14 cellular contexts compared by ENCODE assay signal in genomic region chr5:10049825-10050455, GRCh38.
A peak's percentile ranks its signal among the peaks of the same experiment; 100 is the strongest.
DNase-seq lines count a peak whose midpoint lies in the region; TF ChIP-seq lines count a peak whose summit lies in the region.
"Had no signal": no experiment of that assay in that cellular context is flagged by ENCODE, and none has a peak within 500 bp of the region (broad histone marks: within the 10 kb centered on the region; RNA-seq: fewer than 3 reads in every experiment).

No MANE protein-coding gene starts in this region.

- H3K9me3 ChIP-seq in adipocyte (ENCODE audit: control insufficient read depth, low read length), result peaks cover 8% of the 10 kb centered on the region
- H3K9me3 ChIP-seq in esophagus squamous epithelium, result peaks cover 0 to 19% (median 12%) of the 10 kb centered on the region in 3 donors

- H3K27me3 ChIP-seq in BJ (ENCODE audit: control insufficient read depth, insufficient read depth, low read length) (no peaks in the 10 kb centered on the region), adipocyte (replicated peaks; ENCODE audit: control insufficient read depth, insufficient read depth, low read length) (no peaks in the 10 kb centered on the region), esophagus squamous epithelium (no peaks in the 10 kb centered on the region)
- H3K27me3 ChIP-seq: BLaER1 treated with 17β-estradiol and CSF1 and Interleukin-3, amounts not matched to agents 10 nM and 100 nM had no signal

- intact Hi-C loops in esophagus squamous epithelium (cut with DNase I), result no loop called here

- TF ChIP-seq CTCF in BJ (IDR thresholded peaks at IDR 0.05; ENCODE audit: insufficient read depth, low read depth, low read length) (no peak), esophagus squamous epithelium (IDR thresholded peaks at IDR 0.05) (no peak)

- H3K4me1 ChIP-seq in adipocyte (ENCODE audit: control insufficient read depth, insufficient read depth, low read length) (no peaks in the 10 kb centered on the region), esophagus squamous epithelium (no peaks in the 10 kb centered on the region)
- H3K4me1 ChIP-seq: A549; BLaER1 treated with 17β-estradiol and CSF1 and Interleukin-3, amounts not matched to agents 10 nM and 100 nM had no signal

- POLR2A ChIA-PET in BJ (lab: Charles Lee), result interaction anchor here (0.9 to 1.0 kb wide), 2 partner anchors 22 to 502 kb away, joined by 3 read pairs; no protein-coding TSS in a partner anchor

- H3K36me3 ChIP-seq in BJ (ENCODE audit: control insufficient read depth, insufficient read depth, low read length) (no peaks in the 10 kb centered on the region), adipocyte (ENCODE audit: control insufficient read depth, insufficient read depth, low read length, severe bottlenecking) (no peaks in the 10 kb centered on the region), esophagus squamous epithelium (no peaks in the 10 kb centered on the region)
- H3K36me3 ChIP-seq: BLaER1 treated with 17β-estradiol and CSF1 and Interleukin-3, amounts not matched to agents 10 nM and 100 nM had no signal

- TF ChIP-seq POLR2A in esophagus squamous epithelium (IDR thresholded peaks at IDR 0.05), result no peak

- no peak overlapping the region for H3K27ac ChIP-seq in esophagus squamous epithelium
- H3K27ac ChIP-seq: A549; BLaER1 treated with 17β-estradiol and CSF1 and Interleukin-3, amounts not matched to agents 10 nM and 100 nM had no signal

- H3K9ac ChIP-seq in adipocyte (ENCODE audit: low read length), result no peak overlapping the region
- H3K9ac ChIP-seq: BLaER1 treated with 17β-estradiol and CSF1 and Interleukin-3, amounts not matched to agents 10 nM and 100 nM had no signal

- CTCF ChIA-PET in BJ (lab: Yijun Ruan, JAX), result interaction anchor here (1.0 to 1.4 kb wide), 3 partner anchors 9 to 22 kb away, joined by 3 to 4 read pairs (median 3); no protein-coding TSS in a partner anchor

- H3K4me3 ChIP-seq in BJ (ENCODE audit: low read depth, low read length), result no peak overlapping the region
- no peak overlapping the region for H3K4me3 ChIP-seq in adipocyte (ENCODE audit: low read length)
- H3K4me3 ChIP-seq in esophagus squamous epithelium, result no peak overlapping the region
- H3K4me3 ChIP-seq: A549; BLaER1 treated with 17β-estradiol and CSF1 and Interleukin-3, amounts not matched to agents 10 nM and 100 nM had no signal

- WGBS in esophagus squamous epithelium, 2 donors, result 57 to 83% methylated on average over 1 of the region's 1 CpG

- peak; percentile 74 for DNase-seq in BJ (ENCODE audit: low read depth)
- peak; percentile 8 for DNase-seq in GM04504 (ENCODE audit: low read depth)
- peak; percentile 24 for DNase-seq in adipocyte (ENCODE audit: low read depth)
- DNase-seq in renal cortical epithelial cell (ENCODE audit: low read depth), result peak; percentile 1
- DNase-seq in esophagus squamous epithelium (lab: John Stamatoyannopoulos, UW), result no peak
- DNase-seq in NCI-H524 treated with DMSO at 0.1 percent for 48 hours (lab: John Stamatoyannopoulos, UW), result no peak
- no peak for DNase-seq in NCI-H187 treated with DMSO at 0.1 percent for 48 hours (lab: John Stamatoyannopoulos, UW)
- DNase-seq: AML-193; CD4-positive, CD25-positive, alpha-beta regulatory T cell; DMS53; HCEC 1CT; KG1 had no signal

Comparison
In these comparisons a context has a peak if more than half of its experiments do, and no peak if none do; other contexts are left out.
1. DNase-seq: peak in BJ (single experiment), GM04504 (single experiment), adipocyte (single experiment) and renal cortical epithelial cell (single experiment); none in esophagus squamous epithelium (single experiment), NCI-H524 treated with DMSO at 0.1 percent for 48 hours (single experiment) and NCI-H187 treated with DMSO at 0.1 percent for 48 hours (single experiment).